ENCODE assay signal across 1 cellular context in genomic region chr14:70398280-70398679, GRCh38.
A peak's percentile ranks its signal among the peaks of the same experiment; 100 is the strongest.
TF ChIP-seq lines count a peak whose summit lies in the region.

No MANE protein-coding gene starts in this region.

TF ChIP-seq in HepG2, 621 proteins besides CTCF, POLR2A, EP300 and RAD21:
- TF ChIP-seq HNRNPL (IDR thresholded peaks at IDR 0.05; ENCODE audit: low read depth, low read length) (0 out of 2 replicates have a peak, but pooled peaks have one; percentile 68), NFE2 (CRISPR knock-in tag; IDR thresholded peaks at IDR 0.05) (no peak)
- TF ChIP-seq, protein P1, sequence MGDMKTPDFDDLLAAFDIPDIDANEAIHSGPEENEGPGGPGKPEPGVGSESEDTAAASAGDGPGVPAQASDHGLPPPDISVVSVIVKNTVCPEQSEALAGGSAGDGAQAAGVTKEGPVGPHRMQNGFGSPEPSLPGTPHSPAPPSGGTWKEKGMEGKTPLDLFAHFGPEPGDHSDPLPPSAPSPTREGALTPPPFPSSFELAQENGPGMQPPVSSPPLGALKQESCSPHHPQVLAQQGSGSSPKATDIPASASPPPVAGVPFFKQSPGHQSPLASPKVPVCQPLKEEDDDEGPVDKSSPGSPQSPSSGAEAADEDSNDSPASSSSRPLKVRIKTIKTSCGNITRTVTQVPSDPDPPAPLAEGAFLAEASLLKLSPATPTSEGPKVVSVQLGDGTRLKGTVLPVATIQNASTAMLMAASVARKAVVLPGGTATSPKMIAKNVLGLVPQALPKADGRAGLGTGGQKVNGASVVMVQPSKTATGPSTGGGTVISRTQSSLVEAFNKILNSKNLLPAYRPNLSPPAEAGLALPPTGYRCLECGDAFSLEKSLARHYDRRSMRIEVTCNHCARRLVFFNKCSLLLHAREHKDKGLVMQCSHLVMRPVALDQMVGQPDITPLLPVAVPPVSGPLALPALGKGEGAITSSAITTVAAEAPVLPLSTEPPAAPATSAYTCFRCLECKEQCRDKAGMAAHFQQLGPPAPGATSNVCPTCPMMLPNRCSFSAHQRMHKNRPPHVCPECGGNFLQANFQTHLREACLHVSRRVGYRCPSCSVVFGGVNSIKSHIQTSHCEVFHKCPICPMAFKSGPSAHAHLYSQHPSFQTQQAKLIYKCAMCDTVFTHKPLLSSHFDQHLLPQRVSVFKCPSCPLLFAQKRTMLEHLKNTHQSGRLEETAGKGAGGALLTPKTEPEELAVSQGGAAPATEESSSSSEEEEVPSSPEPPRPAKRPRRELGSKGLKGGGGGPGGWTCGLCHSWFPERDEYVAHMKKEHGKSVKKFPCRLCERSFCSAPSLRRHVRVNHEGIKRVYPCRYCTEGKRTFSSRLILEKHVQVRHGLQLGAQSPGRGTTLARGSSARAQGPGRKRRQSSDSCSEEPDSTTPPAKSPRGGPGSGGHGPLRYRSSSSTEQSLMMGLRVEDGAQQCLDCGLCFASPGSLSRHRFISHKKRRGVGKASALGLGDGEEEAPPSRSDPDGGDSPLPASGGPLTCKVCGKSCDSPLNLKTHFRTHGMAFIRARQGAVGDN (CRISPR knock-in tag; IDR thresholded peaks at IDR 0.05) = 0 out of 2 replicates have a peak, but pooled peaks have one; percentile 25
